Comparison of ENCODE assay signal across 8 cellular contexts in genomic region chr10:62816179-62817119, GRCh38.
DNase-seq lines count a peak whose midpoint lies in the region; ATAC-seq lines count a peak whose summit lies in the region.

EGR2 (minus strand) TSS chr10:62816366; CDS start chr10:62816029, 337 bp downstream.

- H3K36me3 ChIP-seq in ACC112 (ENCODE audit: insufficient read depth, low read length) = no peaks in the 10 kb centered on the region

- peaks cover 49% of the 10 kb centered on the region for H3K27me3 ChIP-seq in ACC112 (ENCODE audit: insufficient read depth, low read length)

- peak within 1 kb of the TSS; percentile 81 for H3K4me3 ChIP-seq in ACC112 (ENCODE audit: low read depth, low read length)

- H3K27ac ChIP-seq in ACC112 (ENCODE audit: low read depth, low read length) (0 out of 2 replicates have a peak within 1 kb of the TSS, but pooled peaks have one; percentile 5), caudate nucleus (ENCODE audit: low read depth, low read length) (peak within 1 kb of the TSS; percentile 74)

- H3K79me2 ChIP-seq in ACC112 (ENCODE audit: control insufficient read depth, insufficient read depth, low read length, unreplicated experiment) = no peaks in the 10 kb centered on the region

- peak; percentile 81 for DNase-seq in NCI-H2227 (lab: John Stamatoyannopoulos, UW; ENCODE audit: unreplicated experiment)
- DNase-seq in activated CD4-positive, CD25-positive, alpha-beta regulatory T cell (lab: John Stamatoyannopoulos, UW) = peak; percentile 81 to 87 (median 84)
- peak; percentile 60 to 98 (median 93) for DNase-seq in caudate nucleus (lab: John Stamatoyannopoulos, UW)
- peak; percentile 92 for DNase-seq in inferior parietal cortex (ENCODE audit: extremely low spot score)
- peak; percentile 80 for DNase-seq in smooth muscle cell of the brain vasculature (ENCODE audit: low read depth, low spot score)

- ATAC-seq in GM18868 (IDR thresholded peaks at IDR 0.05; ENCODE audit: unreplicated experiment) (peak; percentile 72), HG03103 (IDR thresholded peaks at IDR 0.05; ENCODE audit: low read depth, unreplicated experiment) (peak; percentile 74)

- peaks cover 5% of the 10 kb centered on the region for H3K4me1 ChIP-seq in ACC112 (ENCODE audit: control insufficient read depth, insufficient read depth, low read length, unreplicated experiment)

- peak within 1 kb of the TSS; percentile 49 for H2AFZ ChIP-seq in ACC112 (ENCODE audit: low read length, unreplicated experiment)

Comparison
In these comparisons a context has a peak if more than half of its experiments do, and no peak if none do; other contexts are left out.
1. Peak in every context shown above with its lines: DNase-seq, ATAC-seq, H3K4me3 ChIP-seq and H3K27ac ChIP-seq.